In genomic region chr17:56598471-56598870, GRCh38 we compare ENCODE assay signal across 12 cellular contexts. TPM values are rescaled to one million over a fixed set of nuclear protein-coding genes. Genes with fewer than 3 reads are reported as not detected.
A peak's percentile ranks its signal among the peaks of the same experiment; 100 is the strongest.
DNase-seq lines count a peak whose midpoint lies in the region; ATAC-seq and TF ChIP-seq lines count a peak whose summit lies in the region.
"Had no signal": no experiment of that assay in that cellular context is flagged by ENCODE, and none has a peak within 500 bp of the region (broad histone marks: within the 10 kb centered on the region; RNA-seq: fewer than 3 reads in every experiment).

No MANE protein-coding gene starts in this region.

- DNase-seq in activated T-cell treated with anti-CD3 and anti-CD28 coated beads, Interleukin-2, amount 50 U/mL, for 24 hours, result no peak
- DNase-seq in activated T-cell treated with anti-CD3 and anti-CD28 coated beads, Interleukin-2, amount 50 U/mL, for 1 hour, result no peak
- DNase-seq in NCI-H82 treated with DMSO at 0.1 percent for 48 hours (lab: John Stamatoyannopoulos, UW; ENCODE audit: unreplicated experiment), result peak; percentile 75
- DNase-seq in chondrocyte (ENCODE audit: low spot score), result no peak
- DNase-seq in retinal pigment epithelial cell (ENCODE audit: low read depth), result no peak
- no peak for DNase-seq in stimulated activated CD4-positive, alpha-beta T cell treated with anti-CD3 and anti-CD28 coated beads, Interleukin-2, amount 100 ng/mL, for 24 hours
- DNase-seq: KG1, left colon had no signal

- no peak for ATAC-seq in HG02970 (IDR thresholded peaks at IDR 0.05; ENCODE audit: low FRiP score, unreplicated experiment)
- no peak for ATAC-seq in GM21717 (IDR thresholded peaks at IDR 0.05; ENCODE audit: unreplicated experiment)
- ATAC-seq: left colon, Panc1 had no signal

- H3K27ac Mint-ChIP-seq in activated T-cell treated with anti-CD3 and anti-CD28 coated beads, Interleukin-2, amount 50 U/mL, for 24 hours, result peak overlapping the region; percentile 59
- no peak overlapping the region for H3K27ac Mint-ChIP-seq in chondrocyte (ENCODE audit: unreplicated experiment)
- H3K27ac Mint-ChIP-seq: activated T-helper 2 cell treated with anti-CD3 and anti-CD28 coated beads, Interferon-gamma antibody, Interleukin-2, Interleukin-4, amounts not matched to agents 10 μg/mL and 5 μg/mL and 100 μg/mL, durations not matched to agents 14 hours and 24 hours and 36 hours had no signal

- no peaks in the 10 kb centered on the region for H3K36me3 Mint-ChIP-seq in activated T-cell treated with anti-CD3 and anti-CD28 coated beads, Interleukin-2, amount 50 U/mL, for 24 hours (ENCODE audit: low read depth)
- no peaks in the 10 kb centered on the region for H3K36me3 Mint-ChIP-seq in chondrocyte (ENCODE audit: low read depth)

- H3K4me3 ChIP-seq in retinal pigment epithelial cell (ENCODE audit: low read length), result peak overlapping the region; percentile 69

- H3K9me3 Mint-ChIP-seq in activated T-cell treated with anti-CD3 and anti-CD28 coated beads, Interleukin-2, amount 50 U/mL, for 24 hours, result no peaks in the 10 kb centered on the region
- no peaks in the 10 kb centered on the region for H3K9me3 Mint-ChIP-seq in chondrocyte (ENCODE audit: low read depth)
- H3K9me3 Mint-ChIP-seq: activated T-helper 2 cell treated with anti-CD3 and anti-CD28 coated beads, Interferon-gamma antibody, Interleukin-2, Interleukin-4, amounts not matched to agents 10 μg/mL and 5 μg/mL and 100 μg/mL, durations not matched to agents 14 hours and 24 hours and 36 hours had no signal

- H3K4me1 Mint-ChIP-seq in activated T-cell treated with anti-CD3 and anti-CD28 coated beads, Interleukin-2, amount 50 U/mL, for 24 hours (ENCODE audit: low read depth), result peaks cover 72% of the 10 kb centered on the region
- H3K4me1 Mint-ChIP-seq in chondrocyte (ENCODE audit: low read depth), result peaks cover 35% of the 10 kb centered on the region

- H3K27me3 Mint-ChIP-seq in activated T-cell treated with anti-CD3 and anti-CD28 coated beads, Interleukin-2, amount 50 U/mL, for 24 hours, result peaks cover 41% of the 10 kb centered on the region
- peaks cover 12% of the 10 kb centered on the region for H3K27me3 Mint-ChIP-seq in chondrocyte (ENCODE audit: low read depth)

- TF ChIP-seq CTCF in chondrocyte (IDR thresholded peaks at IDR 0.05), result no peak
- TF ChIP-seq CTCF in retinal pigment epithelial cell (conservative IDR thresholded peaks at IDR 0.05; ENCODE audit: low read depth, low read length), result no peak

- H3K4me3 Mint-ChIP-seq in activated T-cell treated with anti-CD3 and anti-CD28 coated beads, Interleukin-2, amount 50 U/mL, for 24 hours, result no peak overlapping the region
- H3K4me3 Mint-ChIP-seq in chondrocyte (ENCODE audit: unreplicated experiment), result peak overlapping the region; percentile 17

RNA-seq across cellular contexts. Expression of gene NOG, which starts 5.0 kb away (rescaled TPM):
- 1.4 to 2.0 TPM (median 1.4 TPM) in 3 replicates for total RNA-seq in chondrocyte
- total RNA-seq: activated T-helper 2 cell treated with anti-CD3 and anti-CD28 coated beads, Interferon-gamma antibody, Interleukin-2, Interleukin-4, amounts not matched to agents 10 μg/mL and 5 μg/mL and 100 μg/mL, durations not matched to agents 14 hours and 24 hours and 36 hours had no signal
